Comparison of ENCODE assay signal across 25 cellular contexts in the genomic region with DNA sequence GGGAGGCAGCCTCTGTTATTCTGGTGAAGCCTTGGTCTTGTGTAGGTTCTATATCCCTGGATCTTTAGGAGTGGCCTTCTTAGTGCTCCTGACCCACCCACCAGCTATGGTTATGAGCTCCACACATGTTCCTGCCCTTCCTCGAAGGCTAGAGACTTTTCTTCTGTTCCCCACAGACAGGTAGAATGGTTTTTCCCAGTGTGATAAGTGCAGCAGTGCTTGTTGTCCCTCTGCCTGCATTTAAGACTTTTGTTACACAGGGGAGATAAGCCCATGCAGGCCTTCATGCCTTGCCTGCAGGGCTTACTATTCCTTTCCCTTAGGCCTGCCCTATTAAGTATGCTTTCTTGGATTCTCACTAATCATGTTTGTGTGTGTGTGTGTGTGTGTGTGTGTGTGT. TPM values are rescaled to one million over a fixed set of nuclear protein-coding genes. Genes with fewer than 3 reads are reported as not detected.
A peak's percentile ranks its signal among the peaks of the same experiment; 100 is the strongest.
DNase-seq lines count a peak whose midpoint lies in the region; ATAC-seq and TF ChIP-seq lines count a peak whose summit lies in the region.
"Had no signal": no experiment of that assay in that cellular context is flagged by ENCODE, and none has a peak within 500 bp of the region (broad histone marks: within the 10 kb centered on the region; RNA-seq: fewer than 3 reads in every experiment).

No MANE protein-coding gene starts in this region.

- H3K27ac ChIP-seq in cardiac muscle cell = peak overlapping the region; percentile 13
- no peak overlapping the region for H3K27ac ChIP-seq in Karpas-422 (ENCODE audit: low read length)
- H3K27ac ChIP-seq: C4-2B, HL-60, Peyer's patch, SJSA1 had no signal

- H3K4me1 Mint-ChIP-seq in mesothelial cell of epicardium = peaks cover 42% of the 10 kb centered on the region
- no peaks in the 10 kb centered on the region for H3K4me1 Mint-ChIP-seq in activated CD8-positive, alpha-beta T cell treated with anti-CD3 and anti-CD28 coated beads, Interleukin-2, amount 10 ng/mL, durations not matched to agents 7 days and 5 days (ENCODE audit: low read depth)
- H3K4me1 Mint-ChIP-seq: CD8-positive, alpha-beta memory T cell had no signal

- H3K36me3 ChIP-seq in cardiac muscle cell (no peaks in the 10 kb centered on the region), Karpas-422 (ENCODE audit: insufficient read depth, low read length) (peaks cover 9% of the 10 kb centered on the region; the same call in 1 of the 2 replicates)
- H3K36me3 ChIP-seq: Peyer's patch, SJSA1 had no signal

- H3K27me3 Mint-ChIP-seq in mesothelial cell of epicardium (ENCODE audit: low read depth) = no peaks in the 10 kb centered on the region
- no peaks in the 10 kb centered on the region for H3K27me3 Mint-ChIP-seq in activated CD8-positive, alpha-beta T cell treated with anti-CD3 and anti-CD28 coated beads, Interleukin-2, amount 10 ng/mL, durations not matched to agents 7 days and 5 days (ENCODE audit: low read depth)
- H3K27me3 Mint-ChIP-seq: CD8-positive, alpha-beta memory T cell had no signal

- H3K4me3 ChIP-seq in cardiac muscle cell = no peak overlapping the region
- H3K4me3 ChIP-seq in Karpas-422 (ENCODE audit: low read length) = no peak overlapping the region
- H3K4me3 ChIP-seq: Peyer's patch, SJSA1 had no signal

- H3K9me3 ChIP-seq in cardiac muscle cell (ENCODE audit: low read depth) = no peaks in the 10 kb centered on the region
- H3K9me3 ChIP-seq in Karpas-422 (ENCODE audit: low read length) = peaks cover 10% of the 10 kb centered on the region
- H3K9me3 ChIP-seq: Peyer's patch, SJSA1 had no signal

- POLR2A ChIA-PET in activated CD8-positive, alpha-beta T cell treated with anti-CD3 and anti-CD28 coated beads, Interleukin-2, amount 10 ng/mL, durations not matched to agents 7 days and 5 days (lab: Charles Lee) = no interaction called here

- H3K27ac Mint-ChIP-seq in mesothelial cell of epicardium = peak overlapping the region; percentile 38
- H3K27ac Mint-ChIP-seq in activated CD8-positive, alpha-beta T cell treated with anti-CD3 and anti-CD28 coated beads, Interleukin-2, amount 10 ng/mL, durations not matched to agents 7 days and 5 days = no peak overlapping the region
- H3K27ac Mint-ChIP-seq: CD8-positive, alpha-beta memory T cell; H9 had no signal

- H3K4me1 ChIP-seq in cardiac muscle cell (ENCODE audit: low read depth) (peaks cover 8% of the 10 kb centered on the region), Karpas-422 (ENCODE audit: low read length) (peaks cover 48% of the 10 kb centered on the region)
- H3K4me1 ChIP-seq: Peyer's patch had no signal

- H3K9me2 ChIP-seq in Karpas-422 (replicated peaks; ENCODE audit: insufficient read depth, low read length) = no peaks in the 10 kb centered on the region

- no peaks in the 10 kb centered on the region for H4K20me1 ChIP-seq in Karpas-422 (ENCODE audit: insufficient read depth, low read depth, low read length)

- TF ChIP-seq CTCF in cardiac muscle cell (IDR thresholded peaks at IDR 0.05; ENCODE audit: low read depth, low read length) (no peak), mesothelial cell of epicardium (IDR thresholded peaks at IDR 0.05; ENCODE audit: unreplicated experiment) (no peak)

- intact Hi-C loops in Right ventricle myocardium inferior (cut with DNase I) = no loop called here

- H3K36me3 Mint-ChIP-seq in mesothelial cell of epicardium = peaks cover 4% of the 10 kb centered on the region
- no peaks in the 10 kb centered on the region for H3K36me3 Mint-ChIP-seq in activated CD8-positive, alpha-beta T cell treated with anti-CD3 and anti-CD28 coated beads, Interleukin-2, amount 10 ng/mL, durations not matched to agents 7 days and 5 days (ENCODE audit: low read depth)
- H3K36me3 Mint-ChIP-seq: CD8-positive, alpha-beta memory T cell had no signal

- H3K4me2 ChIP-seq in Karpas-422 (ENCODE audit: low read depth, low read length, poor library complexity, severe bottlenecking) = no peak overlapping the region

- DNase-seq in cardiac muscle cell (ENCODE audit: low read depth in 1 of 2, low spot score in 1 of 2) (no peak), Right ventricle myocardium inferior (ENCODE audit: missing footprints) (no peak), Karpas-422 (peak; percentile 45), mesothelial cell of epicardium (ENCODE audit: low spot score in 2 of 2, unreplicated experiment in 2 of 2) (no peak), NCI-H1048 (lab: John Stamatoyannopoulos, UW) (no peak)
- no peak for DNase-seq in activated CD8-positive, alpha-beta T cell treated with anti-CD3 and anti-CD28 coated beads, Interleukin-2, amount 10 ng/mL, durations not matched to agents 7 days and 5 days
- DNase-seq: CD8-positive, alpha-beta memory T cell; GF-D8; H9; KG1; NCI-H1105 treated with DMSO at 0.1 percent for 48 hours; NCI-H1694; NCI-H2081 treated with DMSO at 0.1 percent for 48 hours; NCI-H2171 treated with DMSO at 0.1 percent for 48 hours; NCI-H524 treated with DMSO at 0.1 percent for 48 hours; Peyer's patch had no signal

- no peak overlapping the region for H3K4me3 Mint-ChIP-seq in mesothelial cell of epicardium
- no peak overlapping the region for H3K4me3 Mint-ChIP-seq in activated CD8-positive, alpha-beta T cell treated with anti-CD3 and anti-CD28 coated beads, Interleukin-2, amount 10 ng/mL, durations not matched to agents 7 days and 5 days
- H3K4me3 Mint-ChIP-seq: CD8-positive, alpha-beta memory T cell; H9 had no signal

- CTCF ChIA-PET in activated CD8-positive, alpha-beta T cell treated with anti-CD3 and anti-CD28 coated beads, Interleukin-2, amount 10 ng/mL, durations not matched to agents 7 days and 5 days (lab: Charles Lee) = no interaction called here

- no peaks in the 10 kb centered on the region for H3K79me2 ChIP-seq in Karpas-422 (ENCODE audit: low read length)

- ATAC-seq in Right ventricle myocardium inferior = no peak
- no peak for ATAC-seq in GM19023 (IDR thresholded peaks at IDR 0.05; ENCODE audit: unreplicated experiment)
- ATAC-seq in activated CD8-positive, alpha-beta T cell treated with anti-CD3 and anti-CD28 coated beads, Interleukin-2, amount 10 ng/mL, durations not matched to agents 7 days and 5 days = no peak

- H2AFZ ChIP-seq in Karpas-422 (ENCODE audit: low read length) = peak overlapping the region; percentile 83

- peaks cover 14% of the 10 kb centered on the region for H3K9me3 Mint-ChIP-seq in mesothelial cell of epicardium
- H3K9me3 Mint-ChIP-seq in activated CD8-positive, alpha-beta T cell treated with anti-CD3 and anti-CD28 coated beads, Interleukin-2, amount 10 ng/mL, durations not matched to agents 7 days and 5 days (ENCODE audit: insufficient read depth) = no peaks in the 10 kb centered on the region

- H3K27me3 ChIP-seq in cardiac muscle cell (no peaks in the 10 kb centered on the region), Karpas-422 (ENCODE audit: low read length) (no peaks in the 10 kb centered on the region)
- H3K27me3 ChIP-seq: Peyer's patch, SJSA1 had no signal

- no peak overlapping the region for H3K9ac ChIP-seq in Karpas-422 (ENCODE audit: low read length)

RNA-seq across cellular contexts. Expression of a gene that starts 48.4 kb away (rescaled TPM):
- not detected in 2 replicates for total RNA-seq in cardiac muscle cell
- polyA plus RNA-seq in cardiac muscle cell = 0.07 TPM in 1 of 2 replicates, not detected in the other
- 3.0 TPM for total RNA-seq in Right ventricle myocardium inferior
- 2.3 and 2.4 TPM in 2 replicates for total RNA-seq in Karpas-422 (2014; rRNA removed; shearing (Covaris generic); ENCODE audit: low replicate concordance)
- total RNA-seq in mesothelial cell of epicardium = 0.36 to 0.47 TPM (median 0.43 TPM) in 3 replicates
- under 1 TPM; 0.13 to 0.16 TPM for total RNA-seq in activated CD8-positive, alpha-beta T cell treated with anti-CD3 and anti-CD28 coated beads, Interleukin-2, amount 10 ng/mL, durations not matched to agents 7 days and 5 days
- total RNA-seq: A172, Daoy, H9, HT-29, OCI-LY7, SJSA1 had no signal
- polyA plus RNA-seq: AG04450 had no signal
